19 cellular contexts compared by ENCODE assay signal in the genomic region with DNA sequence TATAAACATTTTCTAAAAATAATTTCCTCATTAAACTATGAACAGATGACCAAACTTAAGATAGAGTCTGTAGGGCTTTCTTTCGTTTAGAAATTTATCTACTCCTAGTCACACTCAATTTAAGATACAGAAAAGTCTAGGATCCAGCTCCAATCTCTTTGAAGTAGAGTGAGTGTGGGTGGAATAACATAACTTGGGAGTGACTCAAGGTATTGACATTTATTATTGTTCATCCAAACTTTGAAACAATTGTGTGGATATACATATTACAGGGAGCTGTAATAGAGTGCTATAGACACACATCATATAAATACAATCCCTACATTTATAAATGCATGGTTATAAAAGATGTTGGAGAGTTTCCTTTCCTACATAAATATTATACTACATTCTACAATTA.
DNase-seq lines count a peak whose midpoint lies in the region; ATAC-seq and TF ChIP-seq lines count a peak whose summit lies in the region.
"Had no signal": no experiment of that assay in that cellular context is flagged by ENCODE, and none has a peak within 500 bp of the region (broad histone marks: within the 10 kb centered on the region; RNA-seq: fewer than 3 reads in every experiment).

No MANE protein-coding gene starts in this region.

- H3K9me3 ChIP-seq in mammary epithelial cell (replicated peaks; ENCODE audit: insufficient read depth, low read length): no peaks in the 10 kb centered on the region
- no peaks in the 10 kb centered on the region for H3K9me3 ChIP-seq in breast epithelium
- H3K9me3 ChIP-seq in BE2C: no peaks in the 10 kb centered on the region

- H3K4me1 ChIP-seq in mammary epithelial cell (ENCODE audit: insufficient read depth, low read length) (no peaks in the 10 kb centered on the region), breast epithelium (no peaks in the 10 kb centered on the region), BE2C (no peaks in the 10 kb centered on the region)

- H3K36me3 ChIP-seq in mammary epithelial cell (ENCODE audit: insufficient read depth, low read length) (no peaks in the 10 kb centered on the region), breast epithelium (no peaks in the 10 kb centered on the region), BE2C (no peaks in the 10 kb centered on the region)

- H3K79me2 ChIP-seq in mammary epithelial cell (ENCODE audit: insufficient read depth, low read length): no peaks in the 10 kb centered on the region

- in situ Hi-C loops in mammary epithelial cell (cut with MboI; ENCODE audit: low sequenced_read_pairs in 2 of 2): no loop called here

- DNase-seq in mammary epithelial cell: peak; percentile 26
- no peak for DNase-seq in breast epithelium (ENCODE audit: low spot score in 2 of 2)
- peak; percentile 4 for DNase-seq in astrocyte of the hippocampus (ENCODE audit: low read depth, low spot score)
- peak; percentile 13 for DNase-seq in iris pigment epithelial cell (ENCODE audit: low read depth)
- DNase-seq in nucleus accumbens (lab: John Stamatoyannopoulos, UW): no peak
- no peak for DNase-seq in NCI-H1930 (lab: John Stamatoyannopoulos, UW)
- DNase-seq in BE2C: no peak
- DNase-seq: KBM-7, MV-4-11, NCI-H1105, NCI-H1436 treated with DMSO at 0.1 percent for 48 hours, NCI-H187 treated with DMSO at 0.1 percent for 48 hours, NCI-H2107, NCI-H446, NCI-H526, SIG-M5 had no signal

- no TSS peak for BruUV-seq in mammary epithelial cell (replicated peaks; lab: Mats Ljungman, UMichigan)

- WGBS in mammary epithelial cell (ENCODE audit: low coverage, missing lambda C conversion rate): 55% methylated on average over 1 of the region's 1 CpG

- dilution Hi-C loops in mammary epithelial cell (cut with HindIII; ENCODE audit: low sequenced_read_pairs): no loop called here

- no peak for TF ChIP-seq CTCF in mammary epithelial cell (conservative IDR thresholded peaks at IDR 0.05 in 1 of 2, IDR thresholded peaks at IDR 0.05 in 1 of 2; ENCODE audit: extremely low read depth in 1 of 2, insufficient read depth in 1 of 2, low read depth in 1 of 2, low read length in 2 of 2)
- no peak for TF ChIP-seq CTCF in breast epithelium (IDR thresholded peaks at IDR 0.05)
- TF ChIP-seq CTCF in BE2C (IDR thresholded peaks at IDR 0.05; ENCODE audit: low read depth, low read length): no peak

- H4K20me1 ChIP-seq in mammary epithelial cell (ENCODE audit: insufficient read depth, low read length): no peaks in the 10 kb centered on the region

- H3K4me2 ChIP-seq in mammary epithelial cell (ENCODE audit: insufficient read depth, low read depth, low read length): no peak overlapping the region

- H2AFZ ChIP-seq in mammary epithelial cell (ENCODE audit: low read depth, low read length): no peak overlapping the region

- ATAC-seq in HG03108 (IDR thresholded peaks at IDR 0.05; ENCODE audit: unreplicated experiment): no peak

- CTCF ChIA-PET in mammary epithelial cell (lab: Charles Lee; ENCODE audit: low non-redundant PET): no interaction called here

- no peak for TF ChIP-seq POLR2A in breast epithelium (IDR thresholded peaks at IDR 0.05)

- intact Hi-C loops in mammary epithelial cell (cut with micrococcal nuclease): no loop called here
- intact Hi-C loops in breast epithelium (cut with DNase I; ENCODE audit: low total_unique reads): no loop called here

- H3K27ac ChIP-seq in mammary epithelial cell (ENCODE audit: insufficient read depth, low read depth, low read length) (no peak overlapping the region), breast epithelium (no peak overlapping the region)
- H3K27ac ChIP-seq: 22Rv1, SK-N-MC had no signal

- no peak overlapping the region for H3K9ac ChIP-seq in mammary epithelial cell (ENCODE audit: insufficient read depth, low read length)

- H3K4me3 ChIP-seq in mammary epithelial cell (replicated peaks in 1 of 3; ENCODE audit: insufficient read depth in 1 of 3, low read depth in 2 of 3, low read length in 3 of 3) (no peak overlapping the region), breast epithelium (no peak overlapping the region), BE2C (ENCODE audit: low read depth, low read length) (no peak overlapping the region)
- H3K4me3 ChIP-seq: SK-N-MC had no signal

- H3K27me3 ChIP-seq in mammary epithelial cell (ENCODE audit: insufficient read depth, low read length) (no peaks in the 10 kb centered on the region), breast epithelium (no peaks in the 10 kb centered on the region), BE2C (no peaks in the 10 kb centered on the region)

Comparison
In these comparisons a context has a peak if more than half of its experiments do, and no peak if none do; other contexts are left out.
1. DNase-seq: peak in mammary epithelial cell (single experiment), astrocyte of the hippocampus (single experiment) and iris pigment epithelial cell (single experiment); none in breast epithelium (0 of 2), nucleus accumbens (0 of 56), NCI-H1930 (0 of 2) and BE2C (single experiment).